8 cellular contexts compared by ENCODE assay signal in genomic region chr19:53432088-53432661, GRCh38. TPM values are rescaled to one million over a fixed set of nuclear protein-coding genes. Genes with fewer than 3 reads are reported as not detected.
DNase-seq lines count a peak whose midpoint lies in the region; FAIRE-seq and TF ChIP-seq lines count a peak whose summit lies in the region.

No MANE protein-coding gene starts in this region.

- H3K36me3 ChIP-seq in HAP-1 (replicated peaks) (peaks cover 25% of the 10 kb centered on the region), iPS-18a (ENCODE audit: control insufficient read depth, low read depth, low read length) (peaks cover 3% of the 10 kb centered on the region), small intestine (ENCODE audit: control insufficient read depth in 2 of 2, insufficient read depth in 2 of 2, low read length in 2 of 2) (no peaks in the 10 kb centered on the region)

- FAIRE-seq in small intestine (lab: Jason Lieb, UNC), result no peak

- H3K9ac ChIP-seq in iPS-18a (ENCODE audit: low read length), result peak overlapping the region; percentile 77

- DNase-seq in GM12864 (ENCODE audit: low read depth) (no peak), HAP-1 (ENCODE audit: low spot score in 2 of 2) (peak in 1 of 2 experiments; percentile 61), NAMALWA (ENCODE audit: low spot score) (peak; percentile 17), amniotic epithelial cell (ENCODE audit: low read depth) (peak; percentile 14), small intestine (no peak), NCI-H226 (no peak)
- no peak for DNase-seq in activated effector memory CD4-positive, alpha-beta T cell treated with Interleukin-2 at 50 U/mL for 16 hours

- H3K4me3 ChIP-seq in GM12864 (ENCODE audit: low read depth, low read length), result peak overlapping the region; percentile 83
- H3K4me3 ChIP-seq in HAP-1, result peak overlapping the region; percentile 68
- peak overlapping the region; percentile 88 for H3K4me3 ChIP-seq in iPS-18a (ENCODE audit: low read length)
- H3K4me3 ChIP-seq in small intestine (ENCODE audit: low read depth in 1 of 2, low read length in 2 of 2), result peak overlapping the region; percentile 76 to 78

- no peak for TF ChIP-seq CTCF in GM12864 (IDR thresholded peaks at IDR 0.05; ENCODE audit: low read depth, low read length, missing control alignments)

- no peaks in the 10 kb centered on the region for H3K27me3 ChIP-seq in HAP-1 (ENCODE audit: low read depth)
- H3K27me3 ChIP-seq in iPS-18a (ENCODE audit: control insufficient read depth, insufficient read depth, low read length), result no peaks in the 10 kb centered on the region
- H3K27me3 ChIP-seq in small intestine (ENCODE audit: control insufficient read depth in 2 of 2, insufficient read depth in 2 of 2, low read length in 2 of 2), result no peaks in the 10 kb centered on the region

- WGBS in small intestine, 3 donors, result 0 to 1% (median 1%) methylated on average over 30 of the region's 30 CpGs

- H3K27ac ChIP-seq in iPS-18a (ENCODE audit: low read length), result no peak overlapping the region
- H3K27ac ChIP-seq in small intestine (ENCODE audit: low read depth in 1 of 2, low read length in 1 of 2), result peak overlapping the region; percentile 91 to 93

- peaks cover 6% of the 10 kb centered on the region for H3K4me1 ChIP-seq in HAP-1
- H3K4me1 ChIP-seq in iPS-18a (ENCODE audit: control insufficient read depth, low read depth, low read length), result peaks cover 3% of the 10 kb centered on the region
- H3K4me1 ChIP-seq in small intestine (ENCODE audit: control insufficient read depth in 2 of 2, insufficient read depth in 1 of 2, low read depth in 1 of 2, low read length in 1 of 2), result peaks cover 0 to 6% of the 10 kb centered on the region in 2 donors

- H3K9me3 ChIP-seq in HAP-1 (no peaks in the 10 kb centered on the region), iPS-18a (ENCODE audit: control insufficient read depth, low read depth, low read length) (no peaks in the 10 kb centered on the region), small intestine (ENCODE audit: control insufficient read depth, low read depth) (no peaks in the 10 kb centered on the region)

- in situ Hi-C loops in HAP-1 (cut with MboI; ENCODE audit: low sequenced_read_pairs), result no loop called here

RNA-seq across cellular contexts. Expression of gene ZNF761, which starts 0.4 kb away (rescaled TPM):
- polyA plus RNA-seq in small intestine, result 1 to 10 TPM; 5.1 to 6.5 (median 5.8) TPM

RNA-seq across cellular contexts. Expression of gene ZNF813, which starts 35.4 kb away (rescaled TPM):
- polyA plus RNA-seq in small intestine, result 1 to 10 TPM in 1 of 3 donors, under 1 TPM in 2; 0.45 to 1.6 (median 0.54) TPM

RNA-seq across cellular contexts. Expression of gene ZNF765, which starts 37.2 kb away (rescaled TPM):
- 1 to 10 TPM; 3.2 to 3.6 (median 3.4) TPM for polyA plus RNA-seq in small intestine

Comparison
In these comparisons a context has a peak if more than half of its experiments do, and no peak if none do; other contexts are left out.
1. DNase-seq: peak in NAMALWA (single experiment) and amniotic epithelial cell (single experiment); none in GM12864 (single experiment), small intestine (single experiment), activated effector memory CD4-positive, alpha-beta T cell treated with Interleukin-2 at 50 U/mL for 16 hours (single experiment) and NCI-H226 (single experiment).
2. Peak in every context shown above with its lines, with median percentiles within 50 percentile points of each other: H3K4me3 ChIP-seq.